In genomic region chr10:31906039-31906438, GRCh38 we compare ENCODE assay signal across 21 cellular contexts.
"Had no signal": no experiment of that assay in that cellular context is flagged by ENCODE, and none has a peak within 500 bp of the region (broad histone marks: within the 10 kb centered on the region; RNA-seq: fewer than 3 reads in every experiment).

No MANE protein-coding gene starts in this region.

- H3K4me3 ChIP-seq: esophagus squamous epithelium, heart right ventricle, left lung, lung, tibial artery had no signal

- H3K27me3 Mint-ChIP-seq: activated CD4-positive, alpha-beta memory T cell treated with anti-CD3 and anti-CD28 coated beads, Interleukin-2, amount 10 ng/mL, durations not matched to agents 7 days and 5 days; activated CD4-positive, alpha-beta T cell treated with anti-CD3 and anti-CD28 coated beads, Interleukin-2, amount 10 ng/mL, durations not matched to agents 24 days and 14 days; activated naive CD4-positive, alpha-beta T cell treated with anti-CD3 and anti-CD28 coated beads, Interleukin-2, amount 10 ng/mL, durations not matched to agents 7 days and 5 days; naive thymus-derived CD8-positive, alpha-beta T cell; progenitor cell of endocrine pancreas; stimulated activated naive CD8-positive, alpha-beta T cell treated with anti-CD3 and anti-CD28 coated beads, Interleukin-15, Interleukin-2, amounts not matched to agents 100 ng/mL and 50 ng/mL, for 24 hours had no signal

- H3K4me1 Mint-ChIP-seq: activated CD4-positive, alpha-beta memory T cell treated with anti-CD3 and anti-CD28 coated beads, Interleukin-2, amount 10 ng/mL, durations not matched to agents 7 days and 5 days had no signal

- ATAC-seq: activated CD4-positive, CD25-positive, alpha-beta regulatory T cell treated with anti-CD3 and anti-CD28 coated beads, Interleukin-2, amount 50 U/mL, for 24 hours; activated T-cell treated with anti-CD3 and anti-CD28 coated beads, Interleukin-2, amount 50 U/mL, for 72 hours; heart right ventricle; left lung; naive thymus-derived CD8-positive, alpha-beta T cell had no signal

- H3K9me3 Mint-ChIP-seq: activated CD4-positive, alpha-beta memory T cell treated with anti-CD3 and anti-CD28 coated beads, Interleukin-2, amount 10 ng/mL, durations not matched to agents 7 days and 5 days; activated naive CD4-positive, alpha-beta T cell treated with anti-CD3 and anti-CD28 coated beads, Interleukin-2, amount 10 ng/mL, durations not matched to agents 7 days and 5 days; activated T-cell treated with anti-CD3 and anti-CD28 coated beads, Interleukin-2, amount 50 U/mL, for 72 hours; stimulated activated naive CD8-positive, alpha-beta T cell treated with anti-CD3 and anti-CD28 coated beads, Interleukin-15, Interleukin-2, amounts not matched to agents 100 ng/mL and 50 ng/mL, for 24 hours; T-helper 1 cell treated with Interleukin-12 subunit alpha and Interleukin-12 subunit beta and Interleukin-4 antibody, amounts not matched to agents 30 μg/mL and 1 μg/mL, for 36 hours had no signal

- DNase-seq: activated CD4-positive, alpha-beta memory T cell treated with anti-CD3 and anti-CD28 coated beads, Interleukin-2, amount 10 ng/mL, durations not matched to agents 7 days and 5 days; activated CD4-positive, alpha-beta T cell treated with anti-CD3 and anti-CD28 coated beads, Interleukin-2, amount 10 ng/mL, durations not matched to agents 24 days and 14 days; activated effector memory CD4-positive, alpha-beta T cell treated with anti-CD3 and anti-CD28 coated beads, Interleukin-2, amount 50 U/mL, for 16 hours; activated naive CD4-positive, alpha-beta T cell treated with anti-CD3 and anti-CD28 coated beads, Interleukin-2, amount 10 ng/mL, durations not matched to agents 7 days and 5 days; activated T-cell treated with anti-CD3 and anti-CD28 coated beads, Interleukin-2, amount 50 U/mL, for 72 hours; anterior cingulate cortex; brain microvascular endothelial cell; caudate nucleus; effector memory CD4-positive, alpha-beta T cell; esophagus squamous epithelium; heart right ventricle; left lung; naive thymus-derived CD8-positive, alpha-beta T cell; stimulated activated CD4-positive, alpha-beta T cell treated with anti-CD3 and anti-CD28 coated beads, Interleukin-12 subunit alpha, Interleukin-12 subunit beta, amount 100 ng/mL, for 4 hours; substantia nigra; tibial artery had no signal

- H3K4me3 Mint-ChIP-seq: activated CD4-positive, alpha-beta memory T cell treated with anti-CD3 and anti-CD28 coated beads, Interleukin-2, amount 10 ng/mL, durations not matched to agents 7 days and 5 days; activated CD4-positive, alpha-beta T cell treated with anti-CD3 and anti-CD28 coated beads, Interleukin-2, amount 10 ng/mL, durations not matched to agents 24 days and 14 days; activated naive CD4-positive, alpha-beta T cell treated with anti-CD3 and anti-CD28 coated beads, Interleukin-2, amount 10 ng/mL, durations not matched to agents 7 days and 5 days; activated T-cell treated with anti-CD3 and anti-CD28 coated beads, Interleukin-2, amount 50 U/mL, for 72 hours; naive thymus-derived CD8-positive, alpha-beta T cell; stimulated activated naive CD8-positive, alpha-beta T cell treated with anti-CD3 and anti-CD28 coated beads, Interleukin-15, Interleukin-2, amounts not matched to agents 100 ng/mL and 50 ng/mL, for 24 hours; T-helper 1 cell treated with Interleukin-12 subunit alpha and Interleukin-12 subunit beta and Interleukin-4 antibody, amounts not matched to agents 30 μg/mL and 1 μg/mL, for 36 hours had no signal

- H3K27ac ChIP-seq: brain microvascular endothelial cell, esophagus squamous epithelium, heart right ventricle, left lung, tibial artery had no signal

- H3K4me1 ChIP-seq: esophagus squamous epithelium, left lung had no signal

- H3K27ac Mint-ChIP-seq: activated CD4-positive, alpha-beta memory T cell treated with anti-CD3 and anti-CD28 coated beads, Interleukin-2, amount 10 ng/mL, durations not matched to agents 7 days and 5 days; activated CD4-positive, alpha-beta T cell treated with anti-CD3 and anti-CD28 coated beads, Interleukin-2, amount 10 ng/mL, durations not matched to agents 24 days and 14 days; activated naive CD4-positive, alpha-beta T cell treated with anti-CD3 and anti-CD28 coated beads, Interleukin-2, amount 10 ng/mL, durations not matched to agents 7 days and 5 days; activated T-cell treated with anti-CD3 and anti-CD28 coated beads, Interleukin-2, amount 50 U/mL, for 72 hours; stimulated activated naive CD8-positive, alpha-beta T cell treated with anti-CD3 and anti-CD28 coated beads, Interleukin-15, Interleukin-2, amounts not matched to agents 100 ng/mL and 50 ng/mL, for 24 hours; T-helper 1 cell treated with Interleukin-12 subunit alpha and Interleukin-12 subunit beta and Interleukin-4 antibody, amounts not matched to agents 30 μg/mL and 1 μg/mL, for 36 hours had no signal

- H3K9me3 ChIP-seq: esophagus squamous epithelium, tibial artery had no signal

- H3K27me3 ChIP-seq: brain microvascular endothelial cell, esophagus squamous epithelium, heart right ventricle, left lung, tibial artery had no signal
